In genomic region chr16:50719401-50720337, GRCh38 we compare ENCODE assay signal across 13 cellular contexts. TPM values are rescaled to one million over a fixed set of nuclear protein-coding genes. Genes with fewer than 3 reads are reported as not detected.
DNase-seq lines count a peak whose midpoint lies in the region; ATAC-seq and TF ChIP-seq lines count a peak whose summit lies in the region.
"Had no signal": no experiment of that assay in that cellular context is flagged by ENCODE, and none has a peak within 500 bp of the region (broad histone marks: within the 10 kb centered on the region; RNA-seq: fewer than 3 reads in every experiment).

No MANE protein-coding gene starts in this region.

- H3K4me1 ChIP-seq in Loucy (ENCODE audit: insufficient read depth, low read length, poor library complexity, severe bottlenecking): peaks cover 31% of the 10 kb centered on the region

- peaks cover 11% of the 10 kb centered on the region for H3K9me3 ChIP-seq in Loucy (ENCODE audit: insufficient read depth, low read depth, low read length)

- no peaks in the 10 kb centered on the region; the same call in 1 of the 2 replicates for H3F3A ChIP-seq in Loucy (ENCODE audit: low read depth)

- H3K9ac ChIP-seq in Loucy (ENCODE audit: low read depth, low read length, poor library complexity, severe bottlenecking): peak overlapping the region; percentile 57

- peaks cover 7% of the 10 kb centered on the region for H3K9me3 Mint-ChIP-seq in MCF 10A (ENCODE audit: unreplicated experiment)
- peaks cover 8% of the 10 kb centered on the region for H3K9me3 Mint-ChIP-seq in neural crest cell
- H3K9me3 Mint-ChIP-seq in glutamatergic neuron (ENCODE audit: unreplicated experiment): no peaks in the 10 kb centered on the region

- H3K9me2 ChIP-seq in Loucy (replicated peaks; ENCODE audit: low read depth, low read length): no peaks in the 10 kb centered on the region

- H3K4me1 Mint-ChIP-seq in MCF 10A (ENCODE audit: insufficient read depth, unreplicated experiment) (peaks cover 6% of the 10 kb centered on the region), neural crest cell (peaks cover 24% of the 10 kb centered on the region), glutamatergic neuron (ENCODE audit: low read depth, unreplicated experiment) (no peaks in the 10 kb centered on the region)

- H3K36me3 ChIP-seq in Loucy (ENCODE audit: insufficient read depth, low read length): no peaks in the 10 kb centered on the region

- peak overlapping the region; percentile 30 for H3K4me3 ChIP-seq in Loucy (ENCODE audit: low read length, poor library complexity, severe bottlenecking)

- intact Hi-C loops in MCF 10A (cut with micrococcal nuclease): no loop called here

- ATAC-seq in HG02840 (IDR thresholded peaks at IDR 0.05; ENCODE audit: low FRiP score, unreplicated experiment): no peak

- peak overlapping the region; percentile 76 for H2AFZ ChIP-seq in Loucy (ENCODE audit: low read length)

- H4K20me1 ChIP-seq in Loucy (ENCODE audit: insufficient read depth, low read length, poor library complexity, severe bottlenecking): no peaks in the 10 kb centered on the region

- POLR2A ChIA-PET in MCF 10A (lab: Yijun Ruan, JAX): interaction anchor here (0.5 to 1.4 kb wide), 3 partner anchors 11 to 22 kb away, joined by 3 to 4 read pairs (median 4); partner anchors contain the start of gene CYLD

- BruUV-seq in MCF 10A (replicated peaks; lab: Mats Ljungman, UMichigan): no TSS peak

- no peak overlapping the region for H3K4me3 Mint-ChIP-seq in MCF 10A (ENCODE audit: unreplicated experiment)
- no peak overlapping the region for H3K4me3 Mint-ChIP-seq in neural crest cell
- H3K4me3 Mint-ChIP-seq in glutamatergic neuron (ENCODE audit: unreplicated experiment): no peak overlapping the region

- DNase-seq in DMS53 treated with DMSO at 0.1 percent for 48 hours (lab: John Stamatoyannopoulos, UW; ENCODE audit: unreplicated experiment): peak; percentile 27
- peak; percentile 75 for DNase-seq in MCF 10A (ENCODE audit: unreplicated experiment)
- DNase-seq in neural crest cell (ENCODE audit: low read depth, low spot score): no peak
- no peak for DNase-seq in mesenteric fat pad (ENCODE audit: low spot score)
- DNase-seq in NCI-H1105 treated with DMSO at 0.1 percent for 48 hours (lab: John Stamatoyannopoulos, UW): no peak
- DNase-seq in glutamatergic neuron: no peak
- DNase-seq: foreskin fibroblast; GF-D8; NK-92 treated with Interleukin-12 subunit alpha and Interleukin-12 subunit beta, amount 100 ng/mL, for 24 hours; substantia nigra had no signal

- peak overlapping the region; percentile 64 for H3K4me2 ChIP-seq in Loucy (ENCODE audit: low read depth, low read length, poor library complexity, severe bottlenecking)

- CTCF ChIA-PET in MCF 10A (lab: Yijun Ruan, JAX): interaction anchor here (0.5 to 1.3 kb wide), 4 partner anchors 10 to 72 kb away, joined by 3 to 4 read pairs (median 4); no protein-coding TSS in a partner anchor

- H3K36me3 Mint-ChIP-seq in MCF 10A (ENCODE audit: insufficient read depth, unreplicated experiment) (no peaks in the 10 kb centered on the region), neural crest cell (ENCODE audit: low read depth) (no peaks in the 10 kb centered on the region), glutamatergic neuron (ENCODE audit: unreplicated experiment) (peaks cover 8% of the 10 kb centered on the region)

- no peak overlapping the region for H3K27ac Mint-ChIP-seq in MCF 10A (ENCODE audit: low read depth, unreplicated experiment)
- peak overlapping the region; percentile 95 for H3K27ac Mint-ChIP-seq in neural crest cell (ENCODE audit: unreplicated experiment)
- H3K27ac Mint-ChIP-seq in glutamatergic neuron (ENCODE audit: unreplicated experiment): no peak overlapping the region

- TF ChIP-seq CTCF in Loucy (conservative IDR thresholded peaks at IDR 0.05; ENCODE audit: low read length): peak; percentile 56
- no peak for TF ChIP-seq CTCF in MCF 10A (IDR thresholded peaks at IDR 0.05; ENCODE audit: unreplicated experiment)
- no peak for TF ChIP-seq CTCF in neural crest cell (conservative IDR thresholded peaks at IDR 0.05)
- no peak for TF ChIP-seq CTCF in glutamatergic neuron (IDR thresholded peaks at IDR 0.05; ENCODE audit: partially characterized antibody, unreplicated experiment)

- no peaks in the 10 kb centered on the region for H3K27me3 ChIP-seq in Loucy (ENCODE audit: insufficient read depth, low read length, poor library complexity, severe bottlenecking)

- no peaks in the 10 kb centered on the region for H3K79me2 ChIP-seq in Loucy (ENCODE audit: insufficient read depth, low read length)

- H3K27me3 Mint-ChIP-seq in MCF 10A (ENCODE audit: insufficient read depth, unreplicated experiment): no peaks in the 10 kb centered on the region
- no peaks in the 10 kb centered on the region for H3K27me3 Mint-ChIP-seq in neural crest cell (ENCODE audit: low read depth)
- H3K27me3 Mint-ChIP-seq in glutamatergic neuron (ENCODE audit: unreplicated experiment): peaks cover 3% of the 10 kb centered on the region

RNA-seq across cellular contexts. Expression of gene CYLD, which starts 22.2 kb away (rescaled TPM):
- total RNA-seq in MCF 10A (2022) (53.7 and 69.1 TPM in 2 replicates), neural crest cell (10.1 and 11.9 TPM in 2 replicates), mesenteric fat pad (35.4 TPM), glutamatergic neuron (ENCODE audit: unreplicated experiment) (39.5 TPM)

RNA-seq across cellular contexts. Expression of gene NOD2, which starts 26.3 kb away (rescaled TPM):
- total RNA-seq in MCF 10A (2022): 1.7 and 4.2 TPM in 2 replicates
- 0.51 and 0.57 TPM in 2 replicates for total RNA-seq in neural crest cell
- total RNA-seq in mesenteric fat pad: 4.5 TPM
- total RNA-seq in glutamatergic neuron (ENCODE audit: unreplicated experiment): 0.34 TPM

RNA-seq across cellular contexts. Expression of gene SNX20, which starts 38.6 kb away (rescaled TPM):
- total RNA-seq in MCF 10A (2022) (not detected in 2 replicates), neural crest cell (not detected in 2 replicates), mesenteric fat pad (3.6 TPM), glutamatergic neuron (ENCODE audit: unreplicated experiment) (not detected)
- total RNA-seq: M059J had no signal

Comparison
In these comparisons a context has a peak if more than half of its experiments do, and no peak if none do; other contexts are left out.
1. DNase-seq: peak in DMS53 treated with DMSO at 0.1 percent for 48 hours (single experiment) and MCF 10A (single experiment); none in neural crest cell (single experiment), mesenteric fat pad (single experiment), NCI-H1105 treated with DMSO at 0.1 percent for 48 hours (single experiment) and glutamatergic neuron (single experiment).